In genomic region chr1:198534540-198535413, GRCh38 we compare ENCODE assay signal across 16 cellular contexts. TPM values are rescaled to one million over a fixed set of nuclear protein-coding genes. Genes with fewer than 3 reads are reported as not detected.
DNase-seq lines count a peak whose midpoint lies in the region; ATAC-seq, FAIRE-seq and TF ChIP-seq lines count a peak whose summit lies in the region.
"Had no signal": no experiment of that assay in that cellular context is flagged by ENCODE, and none has a peak within 500 bp of the region (broad histone marks: within the 10 kb centered on the region; RNA-seq: fewer than 3 reads in every experiment).

No MANE protein-coding gene starts in this region.

- H3K9me3 Mint-ChIP-seq in CD8-positive, alpha-beta T cell, result no peaks in the 10 kb centered on the region
- H3K9me3 Mint-ChIP-seq in T-cell (peaks cover 0 to 8% (median 0%) of the 10 kb centered on the region in 3 donors), glutamatergic neuron (ENCODE audit: unreplicated experiment) (no peaks in the 10 kb centered on the region)

- no peak overlapping the region for H3K9ac ChIP-seq in liver (ENCODE audit: low read depth in 1 of 2, low read length in 2 of 2)

- CTCF ChIA-PET in CD8-positive, alpha-beta T cell (lab: Charles Lee), result interaction anchor here (1.8 to 2.5 kb wide), 2 partner anchors 12 to 75 kb away, joined by 5 to 7 read pairs; no protein-coding TSS in a partner anchor
- CTCF ChIA-PET in T-cell (lab: Charles Lee), result interaction anchor here in 1 of 2 donors (2.3 kb wide), 1 partner anchor 15 kb away, joined by 10 read pairs; no protein-coding TSS in a partner anchor

- 28% methylated on average over 2 of the region's 2 CpGs for WGBS in liver

- DNase-seq in CD8-positive, alpha-beta T cell, result no peak
- DNase-seq in H54 (ENCODE audit: insufficient read length, low spot score) (no peak), T-cell (no peak), SHP77 treated with DMSO at 0.1 percent for 48 hours (lab: John Stamatoyannopoulos, UW) (no peak), NCI-H128 (lab: John Stamatoyannopoulos, UW; ENCODE audit: unreplicated experiment) (no peak), glutamatergic neuron (no peak), A172 (ENCODE audit: low spot score) (no peak)
- DNase-seq: activated CD4-positive, alpha-beta T cell treated with anti-CD3 and anti-CD28 coated beads for 1 hour; hippocampal formation; NCI-H1048; right cardiac atrium had no signal

- H3K4me1 Mint-ChIP-seq in CD8-positive, alpha-beta T cell (ENCODE audit: low read depth), result peaks cover 78% of the 10 kb centered on the region
- H3K4me1 Mint-ChIP-seq in T-cell (peaks cover 76 to 95% (median 78%) of the 10 kb centered on the region in 3 donors), glutamatergic neuron (ENCODE audit: low read depth, unreplicated experiment) (peaks cover 18% of the 10 kb centered on the region)

- no peaks in the 10 kb centered on the region for H3K36me3 ChIP-seq in CD8-positive, alpha-beta T cell (ENCODE audit: insufficient read depth, low read length)
- no peaks in the 10 kb centered on the region for H3K36me3 ChIP-seq in liver (ENCODE audit: control insufficient read depth in 4 of 4, insufficient read depth in 3 of 4, low read depth in 1 of 4, low read length in 3 of 4)
- H3K36me3 ChIP-seq: ascending aorta had no signal

- peak overlapping the region; percentile 43 for H3K27ac ChIP-seq in CD8-positive, alpha-beta T cell (ENCODE audit: low read depth, low read length)
- no peak overlapping the region for H3K27ac ChIP-seq in liver (ENCODE audit: low read depth in 1 of 2, low read length in 2 of 2)
- H3K27ac ChIP-seq: ascending aorta had no signal

- H3K27me3 Mint-ChIP-seq in CD8-positive, alpha-beta T cell (ENCODE audit: low read depth), result no peaks in the 10 kb centered on the region
- no peaks in the 10 kb centered on the region for H3K27me3 Mint-ChIP-seq in T-cell
- no peaks in the 10 kb centered on the region for H3K27me3 Mint-ChIP-seq in glutamatergic neuron (ENCODE audit: unreplicated experiment)

- H3K4me3 Mint-ChIP-seq in CD8-positive, alpha-beta T cell, result peak overlapping the region; percentile 67
- peak overlapping the region; percentile 45 to 59 (median 55) for H3K4me3 Mint-ChIP-seq in T-cell
- no peak overlapping the region for H3K4me3 Mint-ChIP-seq in glutamatergic neuron (ENCODE audit: unreplicated experiment)

- intact Hi-C loops in CD8-positive, alpha-beta T cell (cut with DNase I, micrococcal nuclease), result loop anchor here in 1 of 2 experiments (2.0 kb wide), 2 partner anchors 26 to 70 kb away; no protein-coding TSS in a partner anchor

- peaks cover 7% of the 10 kb centered on the region for H3K36me3 Mint-ChIP-seq in CD8-positive, alpha-beta T cell
- peaks cover 5% of the 10 kb centered on the region for H3K36me3 Mint-ChIP-seq in T-cell
- H3K36me3 Mint-ChIP-seq in glutamatergic neuron (ENCODE audit: unreplicated experiment), result no peaks in the 10 kb centered on the region

- peak; percentile 48 for ATAC-seq in CD8-positive, alpha-beta T cell
- ATAC-seq in T-cell (replicated peaks in 1 of 4), result peak; percentile 40 to 67 (median 62)
- ATAC-seq: right cardiac atrium had no signal

- peaks cover 67% of the 10 kb centered on the region for H3K4me1 ChIP-seq in CD8-positive, alpha-beta T cell (ENCODE audit: insufficient read depth, low read length)
- H3K4me1 ChIP-seq in liver (ENCODE audit: control insufficient read depth in 4 of 4, insufficient read depth in 4 of 4, low read length in 3 of 4), result peaks cover 0 to 5% (median 0%) of the 10 kb centered on the region in 4 donors
- H3K4me1 ChIP-seq: ascending aorta had no signal

- no peaks in the 10 kb centered on the region for H3K27me3 ChIP-seq in CD8-positive, alpha-beta T cell (ENCODE audit: insufficient read depth, low read length)
- H3K27me3 ChIP-seq in liver (ENCODE audit: control insufficient read depth in 4 of 4, insufficient read depth in 4 of 4, low read length in 3 of 4), result peaks cover 0 to 3% (median 0%) of the 10 kb centered on the region in 4 donors
- H3K27me3 ChIP-seq: ascending aorta had no signal

- TF ChIP-seq POLR2A in H54 (IDR thresholded peaks at IDR 0.05; ENCODE audit: low read depth, low read length), result no peak

- H3K4me3 ChIP-seq in CD8-positive, alpha-beta T cell (ENCODE audit: low read depth, low read length), result no peak overlapping the region
- H3K4me3 ChIP-seq in liver (ENCODE audit: low read depth in 1 of 3, low read length in 3 of 3), result no peak overlapping the region
- H3K4me3 ChIP-seq: ascending aorta had no signal

- H3K27ac Mint-ChIP-seq in CD8-positive, alpha-beta T cell, result peak overlapping the region; percentile 93
- peak overlapping the region; percentile 86 to 97 for H3K27ac Mint-ChIP-seq in T-cell
- no peak overlapping the region for H3K27ac Mint-ChIP-seq in glutamatergic neuron (ENCODE audit: unreplicated experiment)

- no peak for TF ChIP-seq RAD21 in liver (IDR thresholded peaks at IDR 0.05)

- POLR2A ChIA-PET in CD8-positive, alpha-beta T cell (lab: Charles Lee), result interaction anchor here (0.5 to 1.8 kb wide), 6 partner anchors 12 to 367 kb away, joined by 3 to 5 read pairs (median 4); no protein-coding TSS in a partner anchor
- POLR2A ChIA-PET in T-cell (lab: Charles Lee), result interaction anchor here (0.6 to 1.2 kb wide), 3 partner anchors 75 to 616 kb away, joined by 3 to 4 read pairs (median 3); no protein-coding TSS in a partner anchor

- no peak for TF ChIP-seq CTCF in CD8-positive, alpha-beta T cell (IDR thresholded peaks at IDR 0.05)
- TF ChIP-seq CTCF in liver (IDR thresholded peaks at IDR 0.05; ENCODE audit: low read depth, low read length, missing input control), result no peak
- no peak for TF ChIP-seq CTCF in glutamatergic neuron (IDR thresholded peaks at IDR 0.05; ENCODE audit: partially characterized antibody, unreplicated experiment)

- H3K9me3 ChIP-seq in CD8-positive, alpha-beta T cell (ENCODE audit: low read length), result no peaks in the 10 kb centered on the region
- no peaks in the 10 kb centered on the region for H3K9me3 ChIP-seq in liver (ENCODE audit: control insufficient read depth in 4 of 4, low read length in 3 of 4)
- H3K9me3 ChIP-seq: ascending aorta had no signal

- peak; percentile 11 for FAIRE-seq in H54 (lab: Jason Lieb, UNC)
- FAIRE-seq: endothelial cell of umbilical vein, RCC 7860 had no signal

TF ChIP-seq in liver, 16 proteins besides CTCF, POLR2A, EP300 and RAD21:
- TF ChIP-seq RXRA (IDR thresholded peaks at IDR 0.05), result peak in 1 of 2 donors; percentile 12
- no peak for TF ChIP-seq EGR1 (IDR thresholded peaks at IDR 0.05; ENCODE audit: low read depth in 2 of 2)
- TF ChIP-seq HNF4A (conservative IDR thresholded peaks at IDR 0.05), result peak in 1 of 2 donors; percentile 13
- TF ChIP-seq ATF3 (IDR thresholded peaks at IDR 0.05), result no peak
- TF ChIP-seq ZBTB33 (IDR thresholded peaks at IDR 0.05), result no peak
- TF ChIP-seq YY1 (IDR thresholded peaks at IDR 0.05), result peak; percentile 44
- peak; percentile 14 for TF ChIP-seq FOXA1 (IDR thresholded peaks at IDR 0.05)
- no peak for TF ChIP-seq REST (IDR thresholded peaks at IDR 0.05)
- TF ChIP-seq FOXA2 (IDR thresholded peaks at IDR 0.05), result peak; percentile 29
TF ChIP-seq in liver: peak in this region for 5.

RNA-seq across cellular contexts. Expression of gene ATP6V1G3, which starts 5.7 kb away (rescaled TPM):
- not detected for total RNA-seq in CD8-positive, alpha-beta T cell
- total RNA-seq in T-cell, result not detected
- not detected for total RNA-seq in liver
- not detected for polyA plus RNA-seq in liver
- not detected for total RNA-seq in glutamatergic neuron (ENCODE audit: unreplicated experiment)
- total RNA-seq in A172 (2014; rRNA removed; shearing (Covaris generic)), result 4.7 and 12.7 TPM in 2 replicates
- total RNA-seq: ascending aorta, endothelial cell of umbilical vein, right cardiac atrium, ureter had no signal
- polyA plus RNA-seq: endothelial cell of umbilical vein, right cardiac atrium had no signal
